ENCODE assay signal across 9 cellular contexts in the genomic region with DNA sequence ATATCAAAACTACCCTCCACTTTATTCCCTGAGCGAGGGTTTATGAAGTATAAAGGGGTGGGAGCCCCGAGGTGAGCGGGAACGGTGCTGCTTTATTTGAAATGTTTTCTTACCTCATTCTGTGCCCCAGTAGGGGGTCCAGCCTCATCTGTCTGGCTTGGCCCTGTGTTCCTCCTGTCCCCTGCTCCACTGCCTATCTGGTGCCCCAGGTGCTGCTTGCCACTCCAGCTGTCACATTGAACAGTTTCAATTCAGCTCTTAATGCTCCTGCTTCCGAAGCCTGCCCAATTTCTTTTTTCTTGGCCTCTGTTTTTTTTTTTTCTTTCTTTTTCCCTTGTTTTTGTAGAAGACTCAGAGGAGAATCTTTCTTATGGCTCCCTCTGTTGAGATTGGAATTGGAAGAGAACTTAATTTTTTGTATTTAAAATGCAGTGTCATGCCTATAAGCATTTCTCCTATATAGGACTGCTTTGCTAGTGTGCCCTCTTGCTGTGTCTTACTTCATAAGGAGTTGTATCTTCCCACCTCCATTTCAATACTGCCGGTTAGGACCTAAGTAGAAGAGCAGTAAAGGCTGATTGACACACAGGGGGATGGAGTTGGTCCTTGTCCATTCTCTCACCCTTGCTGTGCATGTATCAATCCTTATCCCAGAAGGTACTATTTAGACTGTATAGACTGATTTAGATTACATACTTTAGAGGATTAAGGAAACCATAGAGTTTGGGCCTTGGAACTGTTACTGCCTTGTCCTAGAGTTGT. TPM values are rescaled to one million over a fixed set of nuclear protein-coding genes. Genes with fewer than 3 reads are reported as not detected.
DNase-seq lines count a peak whose midpoint lies in the region; ATAC-seq and TF ChIP-seq lines count a peak whose summit lies in the region.
"Had no signal": no experiment of that assay in that cellular context is flagged by ENCODE, and none has a peak within 500 bp of the region (broad histone marks: within the 10 kb centered on the region; RNA-seq: fewer than 3 reads in every experiment).

No MANE protein-coding gene starts in this region.

- CTCF ChIA-PET in activated CD4-positive, alpha-beta T cell treated with anti-CD3 and anti-CD28 coated beads, Interleukin-2, amount 10 ng/mL, durations not matched to agents 7 days and 5 days (lab: Charles Lee) = no interaction called here
- CTCF ChIA-PET in activated B cell treated with CpG ODN at 0.5 μM for 24 hours (lab: Charles Lee) = no interaction called here

- intact Hi-C loops in activated B cell treated with CpG ODN at 0.5 μM for 24 hours (cut with micrococcal nuclease) = loop anchor here (5.0 kb wide), 3 partner anchors 428 to 1542 kb away; partner anchors contain the start of gene NAP1L1

- H3K4me1 ChIP-seq in hepatocyte (ENCODE audit: insufficient read depth) (peaks cover 29% of the 10 kb centered on the region), stomach smooth muscle (ENCODE audit: control insufficient read depth, insufficient read depth, low read length) (peaks cover 26% of the 10 kb centered on the region)

- H3K4me3 Mint-ChIP-seq in activated CD4-positive, alpha-beta T cell treated with anti-CD3 and anti-CD28 coated beads, Interleukin-2, amount 10 ng/mL, durations not matched to agents 7 days and 5 days = peak overlapping the region; percentile 86
- peak overlapping the region; percentile 95 for H3K4me3 Mint-ChIP-seq in activated B cell treated with CpG ODN at 0.5 μM for 24 hours

- peak overlapping the region; percentile 98 to 99 for H3K9ac ChIP-seq in stomach smooth muscle (ENCODE audit: low read length in 2 of 2)

- H3K4me2 ChIP-seq in hepatocyte = peak overlapping the region; percentile 98

- H3K27ac ChIP-seq in hepatocyte (no peak overlapping the region), stomach smooth muscle (ENCODE audit: low read length) (no peak overlapping the region)

- no peaks in the 10 kb centered on the region for H3K27me3 Mint-ChIP-seq in activated CD4-positive, alpha-beta T cell treated with anti-CD3 and anti-CD28 coated beads, Interleukin-2, amount 10 ng/mL, durations not matched to agents 7 days and 5 days
- H3K27me3 Mint-ChIP-seq in activated B cell treated with CpG ODN at 0.5 μM for 24 hours = no peaks in the 10 kb centered on the region

- H3K36me3 ChIP-seq in hepatocyte (replicated peaks; ENCODE audit: insufficient read depth, low read depth) (no peaks in the 10 kb centered on the region), stomach smooth muscle (ENCODE audit: control insufficient read depth in 2 of 2, insufficient read depth in 2 of 2, low read length in 2 of 2) (peaks cover 0 to 2% of the 10 kb centered on the region in 2 donors)

- POLR2A ChIA-PET in activated CD4-positive, alpha-beta T cell treated with anti-CD3 and anti-CD28 coated beads, Interleukin-2, amount 10 ng/mL, durations not matched to agents 7 days and 5 days (lab: Charles Lee) = no interaction called here
- POLR2A ChIA-PET in activated B cell treated with CpG ODN at 0.5 μM for 24 hours (lab: Charles Lee) = no interaction called here

- H3K9me2 ChIP-seq in hepatocyte (replicated peaks; ENCODE audit: insufficient read depth) = no peaks in the 10 kb centered on the region

- 42% methylated on average over 6 of the region's 6 CpGs for WGBS in hepatocyte (ENCODE audit: low lambda C conversion rate, missing lambda C conversion rate)

- no peaks in the 10 kb centered on the region for H3K9me3 ChIP-seq in hepatocyte (ENCODE audit: low read depth)
- H3K9me3 ChIP-seq in stomach smooth muscle (ENCODE audit: control insufficient read depth in 2 of 2, low read length in 2 of 2) = no peaks in the 10 kb centered on the region

- peak overlapping the region; percentile 71 for H3K27ac Mint-ChIP-seq in activated CD4-positive, alpha-beta T cell treated with anti-CD3 and anti-CD28 coated beads, Interleukin-2, amount 10 ng/mL, durations not matched to agents 7 days and 5 days
- peak overlapping the region; percentile 71 for H3K27ac Mint-ChIP-seq in activated B cell treated with CpG ODN at 0.5 μM for 24 hours

- H3K79me2 ChIP-seq in hepatocyte = peaks cover 67% of the 10 kb centered on the region

- H3K9me3 Mint-ChIP-seq in activated CD4-positive, alpha-beta T cell treated with anti-CD3 and anti-CD28 coated beads, Interleukin-2, amount 10 ng/mL, durations not matched to agents 7 days and 5 days = no peaks in the 10 kb centered on the region
- H3K9me3 Mint-ChIP-seq in activated B cell treated with CpG ODN at 0.5 μM for 24 hours = peaks cover 2% of the 10 kb centered on the region

- ATAC-seq in activated B cell treated with CpG ODN at 0.5 μM for 24 hours (ENCODE audit: low read depth) = no peak
- ATAC-seq in GM21360 (IDR thresholded peaks at IDR 0.05; ENCODE audit: unreplicated experiment) = no peak

- peaks cover 41% of the 10 kb centered on the region for H3K4me1 Mint-ChIP-seq in activated CD4-positive, alpha-beta T cell treated with anti-CD3 and anti-CD28 coated beads, Interleukin-2, amount 10 ng/mL, durations not matched to agents 7 days and 5 days
- peaks cover 71% of the 10 kb centered on the region for H3K4me1 Mint-ChIP-seq in activated B cell treated with CpG ODN at 0.5 μM for 24 hours

- DNase-seq in activated CD4-positive, alpha-beta T cell treated with anti-CD3 and anti-CD28 coated beads, Interleukin-2, amount 10 ng/mL, durations not matched to agents 7 days and 5 days = no peak
- DNase-seq in activated CD4-positive, alpha-beta T cell treated with anti-CD3 and anti-CD28 coated beads, Interleukin-2, amount 50 U/mL, for 4 hours = no peak
- DNase-seq in activated B cell treated with CpG ODN at 0.5 μM for 24 hours = no peak
- DNase-seq in hepatocyte (ENCODE audit: low spot score) = no peak
- no peak for DNase-seq in SKM-1 treated with dmso at 0.1 percent for 144 hours (lab: John Stamatoyannopoulos, UW; ENCODE audit: unreplicated experiment)
- DNase-seq in GDM1 (lab: John Stamatoyannopoulos, UW) = no peak
- DNase-seq: midbrain had no signal

- peaks cover 44% of the 10 kb centered on the region for H4K20me1 ChIP-seq in hepatocyte (ENCODE audit: insufficient read depth, poor library complexity, severe bottlenecking)

- H2AFZ ChIP-seq in hepatocyte = no peak overlapping the region

- no peak for TF ChIP-seq CTCF in activated B cell treated with CpG ODN at 0.5 μM for 24 hours (IDR thresholded peaks at IDR 0.05)
- TF ChIP-seq CTCF in hepatocyte (IDR thresholded peaks at IDR 0.05; ENCODE audit: poor library complexity) = no peak

- H3K4me3 ChIP-seq in hepatocyte = peak overlapping the region; percentile 34
- H3K4me3 ChIP-seq in stomach smooth muscle (ENCODE audit: low read length in 2 of 2) = peak overlapping the region; percentile 86 to 96

- H3K27me3 ChIP-seq in hepatocyte (no peaks in the 10 kb centered on the region), stomach smooth muscle (ENCODE audit: control insufficient read depth in 1 of 2, insufficient read depth in 2 of 2, low read length in 2 of 2) (no peaks in the 10 kb centered on the region)

- peaks cover 51% of the 10 kb centered on the region for H3K36me3 Mint-ChIP-seq in activated CD4-positive, alpha-beta T cell treated with anti-CD3 and anti-CD28 coated beads, Interleukin-2, amount 10 ng/mL, durations not matched to agents 7 days and 5 days (ENCODE audit: low read depth)
- peaks cover 59% of the 10 kb centered on the region for H3K36me3 Mint-ChIP-seq in activated B cell treated with CpG ODN at 0.5 μM for 24 hours (ENCODE audit: low read depth)

RNA-seq across cellular contexts. Expression of gene ATXN7L3B, which starts 2.3 kb away (rescaled TPM):
- 10 to 100 TPM; 25.0 to 25.3 TPM for total RNA-seq in activated CD4-positive, alpha-beta T cell treated with anti-CD3 and anti-CD28 coated beads, Interleukin-2, amount 10 ng/mL, durations not matched to agents 7 days and 5 days
- total RNA-seq in activated B cell treated with CpG ODN at 0.5 μM for 24 hours (29.2 and 30.7 TPM in 2 replicates), hepatocyte (46.6 and 47.0 TPM in 2 replicates)
- 30.7 and 33.1 TPM in 2 replicates for polyA plus RNA-seq in hepatocyte
